8 cellular contexts compared by ENCODE assay signal in genomic region chr12:120791669-120792176, GRCh38.
"Had no signal": no experiment of that assay in that cellular context is flagged by ENCODE, and none has a peak within 500 bp of the region (broad histone marks: within the 10 kb centered on the region; RNA-seq: fewer than 3 reads in every experiment).

No MANE protein-coding gene starts in this region.

- ATAC-seq: body of pancreas, left lobe of liver had no signal

- DNase-seq: activated gamma-delta T cell treated with Interleukin-2 at 50 U/mL for 16 hours, activated T-cell treated with anti-CD3 and anti-CD28 coated beads for 4 hours, body of pancreas, erythroblast, mesenchymal stem cell, retina, T1000 had no signal
